ENCODE assay signal across 8 cellular contexts in the genomic region with DNA sequence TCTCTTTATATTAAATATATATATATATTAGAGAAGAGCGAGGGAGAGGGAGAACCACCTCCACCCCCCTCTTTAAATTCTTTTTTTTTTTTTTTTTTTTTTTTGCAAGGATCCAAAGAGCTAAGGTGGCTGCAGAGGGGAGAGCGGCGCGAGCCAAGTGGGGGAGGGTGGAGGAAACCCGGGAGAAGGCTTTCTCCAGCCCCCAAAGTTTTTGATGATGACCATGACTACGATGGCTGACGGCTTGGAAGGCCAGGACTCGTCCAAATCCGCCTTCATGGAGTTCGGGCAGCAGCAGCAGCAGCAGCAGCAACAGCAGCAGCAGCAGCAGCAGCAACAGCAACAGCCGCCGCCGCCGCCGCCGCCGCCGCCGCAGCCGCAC. TPM values are rescaled to one million over a fixed set of nuclear protein-coding genes. Genes with fewer than 3 reads are reported as not detected.
DNase-seq lines count a peak whose midpoint lies in the region; ATAC-seq and TF ChIP-seq lines count a peak whose summit lies in the region.

No MANE protein-coding gene starts in this region.

- no peak for DNase-seq in BE2C
- no peak for DNase-seq in mammary epithelial cell
- no peak for DNase-seq in natural killer cell
- DNase-seq in 8988T: no peak

- intact Hi-C loops in mammary epithelial cell (cut with micrococcal nuclease): no loop called here
- intact Hi-C loops in natural killer cell (cut with micrococcal nuclease): no loop called here

- 0% methylated on average over 4 of the region's 20 CpGs for WGBS in mammary epithelial cell (ENCODE audit: low coverage, missing lambda C conversion rate)

- H3K36me3 ChIP-seq in BE2C (peaks cover 9% of the 10 kb centered on the region), HEK293 (ENCODE audit: control insufficient read depth in 2 of 2, insufficient read depth in 1 of 2, low read length in 2 of 2) (peaks cover 15% of the 10 kb centered on the region in 2 experiments), mammary epithelial cell (ENCODE audit: insufficient read depth, low read length) (no peaks in the 10 kb centered on the region)

- H3K4me3 ChIP-seq in BE2C (ENCODE audit: low read depth, low read length): peak overlapping the region; percentile 80
- peak overlapping the region; percentile 72 for H3K4me3 ChIP-seq in HEK293 (ENCODE audit: low read depth, low read length)
- peak overlapping the region; percentile 41 to 45 (median 45) for H3K4me3 ChIP-seq in mammary epithelial cell (replicated peaks in 1 of 3; ENCODE audit: insufficient read depth in 1 of 3, low read depth in 2 of 3, low read length in 3 of 3)

- no peaks in the 10 kb centered on the region for H3K9me3 Mint-ChIP-seq in natural killer cell

- H3K27me3 ChIP-seq in BE2C (no peaks in the 10 kb centered on the region), mammary epithelial cell (ENCODE audit: insufficient read depth, low read length) (peaks cover 44% of the 10 kb centered on the region)

- no peaks in the 10 kb centered on the region for H3K9me3 ChIP-seq in BE2C
- no peaks in the 10 kb centered on the region for H3K9me3 ChIP-seq in HEK293 (ENCODE audit: control insufficient read depth, insufficient read depth, low read depth, low read length)
- H3K9me3 ChIP-seq in mammary epithelial cell (replicated peaks; ENCODE audit: insufficient read depth, low read length): peaks cover 5% of the 10 kb centered on the region

- H3K4me2 ChIP-seq in mammary epithelial cell (ENCODE audit: insufficient read depth, low read depth, low read length): peak overlapping the region; percentile 97

- H3K27ac ChIP-seq in HEK293 (ENCODE audit: extremely low read depth, low read depth, low read length) (peak overlapping the region; percentile 84), mammary epithelial cell (ENCODE audit: insufficient read depth, low read depth, low read length) (no peak overlapping the region)

- no peak overlapping the region for H3K27ac Mint-ChIP-seq in natural killer cell

- no TSS peak for BruUV-seq in mammary epithelial cell (replicated peaks; lab: Mats Ljungman, UMichigan)

- H2AFZ ChIP-seq in mammary epithelial cell (ENCODE audit: low read depth, low read length): peak overlapping the region; percentile 74

- H3K4me1 ChIP-seq in BE2C (no peaks in the 10 kb centered on the region), HEK293 (ENCODE audit: control insufficient read depth, insufficient read depth, low read length) (peaks cover 3% of the 10 kb centered on the region; the same call in 1 of the 2 replicates), mammary epithelial cell (ENCODE audit: insufficient read depth, low read length) (peaks cover 7% of the 10 kb centered on the region)

- no peak for TF ChIP-seq CTCF in BE2C (IDR thresholded peaks at IDR 0.05; ENCODE audit: low read depth, low read length)
- TF ChIP-seq CTCF in HEK293 (tag by site-specific recombination; IDR thresholded peaks at IDR 0.05): no peak
- no peak for TF ChIP-seq CTCF in mammary epithelial cell (conservative IDR thresholded peaks at IDR 0.05 in 1 of 2, IDR thresholded peaks at IDR 0.05 in 1 of 2; ENCODE audit: extremely low read depth in 1 of 2, insufficient read depth in 1 of 2, low read depth in 1 of 2, low read length in 2 of 2)
- TF ChIP-seq CTCF in natural killer cell (IDR thresholded peaks at IDR 0.05): no peak

- H4K20me1 ChIP-seq in mammary epithelial cell (ENCODE audit: insufficient read depth, low read length): no peaks in the 10 kb centered on the region

- H3K4me1 Mint-ChIP-seq in natural killer cell: peaks cover 0 to 18% of the 10 kb centered on the region in 2 donors

- H3K27me3 Mint-ChIP-seq in natural killer cell (ENCODE audit: low read depth in 2 of 2): peaks cover 64 to 79% of the 10 kb centered on the region in 2 donors

- H3K9ac ChIP-seq in mammary epithelial cell (ENCODE audit: insufficient read depth, low read length): no peak overlapping the region

- H3K4me3 Mint-ChIP-seq in natural killer cell: peak overlapping the region; percentile 42

- CTCF ChIA-PET in HEK293 (lab: Yijun Ruan, JAX) (interaction anchor here (0.7 to 4.8 kb wide), 5 partner anchors 10 to 556 kb away, joined by 3 to 19 read pairs (median 4); no protein-coding TSS in a partner anchor), mammary epithelial cell (lab: Charles Lee; ENCODE audit: low non-redundant PET) (no interaction called here)

- ATAC-seq in natural killer cell (peak in 1 of 3 donors; percentile 12), HG02623 (IDR thresholded peaks at IDR 0.05; ENCODE audit: unreplicated experiment) (no peak), HG03139 (IDR thresholded peaks at IDR 0.05; ENCODE audit: unreplicated experiment) (no peak), GM21717 (IDR thresholded peaks at IDR 0.05; ENCODE audit: unreplicated experiment) (no peak)

- H3K36me3 Mint-ChIP-seq in natural killer cell: no peaks in the 10 kb centered on the region

- POLR2A ChIA-PET in HEK293 (lab: Yijun Ruan, JAX): interaction anchor here (0.6 to 2.9 kb wide), 9 partner anchors 10 to 554 kb away, joined by 3 to 44 read pairs (median 6); a partner anchor contains a TSS

- no peaks in the 10 kb centered on the region for H3K79me2 ChIP-seq in mammary epithelial cell (ENCODE audit: insufficient read depth, low read length)

- in situ Hi-C loops in mammary epithelial cell (cut with MboI; ENCODE audit: low sequenced_read_pairs in 2 of 2): no loop called here

- dilution Hi-C loops in mammary epithelial cell (cut with HindIII; ENCODE audit: low sequenced_read_pairs): no loop called here

TF ChIP-seq in HEK293, 187 proteins besides CTCF, POLR2A, EP300 and RAD21 (continues in another document):
- TF ChIP-seq ZNF621 (tag by site-specific recombination; IDR thresholded peaks at IDR 0.05) (no peak), ZNF341 (tag by site-specific recombination; IDR thresholded peaks at IDR 0.05; ENCODE audit: low read depth) (peak; percentile 93), GLIS1 (tag by site-specific recombination; IDR thresholded peaks at IDR 0.05) (no peak), ZNF121 (tag by site-specific recombination; IDR thresholded peaks at IDR 0.05) (no peak), ZNF571 (tag by site-specific recombination; IDR thresholded peaks at IDR 0.05) (no peak), ZNF561 (tag by site-specific recombination; IDR thresholded peaks at IDR 0.05; ENCODE audit: borderline replicate concordance) (no peak), ZNF202 (tag by site-specific recombination; IDR thresholded peaks at IDR 0.05; ENCODE audit: borderline replicate concordance) (no peak), ZNF768 (tag by site-specific recombination; IDR thresholded peaks at IDR 0.05) (no peak)
- TF ChIP-seq, protein P1, sequence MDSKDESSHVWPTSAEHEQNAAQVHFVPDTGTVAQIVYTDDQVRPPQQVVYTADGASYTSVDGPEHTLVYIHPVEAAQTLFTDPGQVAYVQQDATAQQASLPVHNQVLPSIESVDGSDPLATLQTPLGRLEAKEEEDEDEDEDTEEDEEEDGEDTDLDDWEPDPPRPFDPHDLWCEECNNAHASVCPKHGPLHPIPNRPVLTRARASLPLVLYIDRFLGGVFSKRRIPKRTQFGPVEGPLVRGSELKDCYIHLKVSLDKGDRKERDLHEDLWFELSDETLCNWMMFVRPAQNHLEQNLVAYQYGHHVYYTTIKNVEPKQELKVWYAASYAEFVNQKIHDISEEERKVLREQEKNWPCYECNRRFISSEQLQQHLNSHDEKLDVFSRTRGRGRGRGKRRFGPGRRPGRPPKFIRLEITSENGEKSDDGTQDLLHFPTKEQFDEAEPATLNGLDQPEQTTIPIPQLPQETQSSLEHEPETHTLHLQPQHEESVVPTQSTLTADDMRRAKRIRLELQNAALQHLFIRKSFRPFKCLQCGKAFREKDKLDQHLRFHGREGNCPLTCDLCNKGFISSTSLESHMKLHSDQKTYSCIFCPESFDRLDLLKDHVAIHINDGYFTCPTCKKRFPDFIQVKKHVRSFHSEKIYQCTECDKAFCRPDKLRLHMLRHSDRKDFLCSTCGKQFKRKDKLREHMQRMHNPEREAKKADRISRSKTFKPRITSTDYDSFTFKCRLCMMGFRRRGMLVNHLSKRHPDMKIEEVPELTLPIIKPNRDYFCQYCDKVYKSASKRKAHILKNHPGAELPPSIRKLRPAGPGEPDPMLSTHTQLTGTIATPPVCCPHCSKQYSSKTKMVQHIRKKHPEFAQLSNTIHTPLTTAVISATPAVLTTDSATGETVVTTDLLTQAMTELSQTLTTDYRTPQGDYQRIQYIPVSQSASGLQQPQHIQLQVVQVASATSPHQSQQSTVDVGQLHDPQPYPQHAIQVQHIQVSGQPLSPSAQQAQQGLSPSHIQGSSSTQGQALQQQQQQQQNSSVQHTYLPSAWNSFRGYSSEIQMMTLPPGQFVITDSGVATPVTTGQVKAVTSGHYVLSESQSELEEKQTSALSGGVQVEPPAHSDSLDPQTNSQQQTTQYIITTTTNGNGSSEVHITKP (tag by site-specific recombination; IDR thresholded peaks at IDR 0.05): 0 out of 2 replicates have a peak, but pooled peaks have one; percentile 8
- TF ChIP-seq, protein P2, sequence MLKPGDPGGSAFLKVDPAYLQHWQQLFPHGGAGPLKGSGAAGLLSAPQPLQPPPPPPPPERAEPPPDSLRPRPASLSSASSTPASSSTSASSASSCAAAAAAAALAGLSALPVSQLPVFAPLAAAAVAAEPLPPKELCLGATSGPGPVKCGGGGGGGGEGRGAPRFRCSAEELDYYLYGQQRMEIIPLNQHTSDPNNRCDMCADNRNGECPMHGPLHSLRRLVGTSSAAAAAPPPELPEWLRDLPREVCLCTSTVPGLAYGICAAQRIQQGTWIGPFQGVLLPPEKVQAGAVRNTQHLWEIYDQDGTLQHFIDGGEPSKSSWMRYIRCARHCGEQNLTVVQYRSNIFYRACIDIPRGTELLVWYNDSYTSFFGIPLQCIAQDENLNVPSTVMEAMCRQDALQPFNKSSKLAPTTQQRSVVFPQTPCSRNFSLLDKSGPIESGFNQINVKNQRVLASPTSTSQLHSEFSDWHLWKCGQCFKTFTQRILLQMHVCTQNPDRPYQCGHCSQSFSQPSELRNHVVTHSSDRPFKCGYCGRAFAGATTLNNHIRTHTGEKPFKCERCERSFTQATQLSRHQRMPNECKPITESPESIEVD (tag by site-specific recombination; IDR thresholded peaks at IDR 0.05): no peak

RNA-seq across cellular contexts. Expression of a gene that starts 0.4 kb away (rescaled TPM):
- polyA plus RNA-seq in BE2C (2012; ENCODE audit: insufficient read depth, insufficient read length, low read depth): 20.5 TPM
- total RNA-seq in mammary epithelial cell (not detected), natural killer cell (not detected)
- not detected for polyA plus RNA-seq in mammary epithelial cell
- not detected for polyA minus RNA-seq in mammary epithelial cell

RNA-seq across cellular contexts. Expression of a gene that starts 18.9 kb away (rescaled TPM):
- 6.2 TPM for polyA plus RNA-seq in BE2C (2012; ENCODE audit: insufficient read depth, insufficient read length, low read depth)
- total RNA-seq in mammary epithelial cell: under 1 TPM; 0.21 to 0.33 TPM
- 0.07 TPM for polyA plus RNA-seq in mammary epithelial cell
- not detected for polyA minus RNA-seq in mammary epithelial cell
- not detected for total RNA-seq in natural killer cell
